In the genomic region with DNA sequence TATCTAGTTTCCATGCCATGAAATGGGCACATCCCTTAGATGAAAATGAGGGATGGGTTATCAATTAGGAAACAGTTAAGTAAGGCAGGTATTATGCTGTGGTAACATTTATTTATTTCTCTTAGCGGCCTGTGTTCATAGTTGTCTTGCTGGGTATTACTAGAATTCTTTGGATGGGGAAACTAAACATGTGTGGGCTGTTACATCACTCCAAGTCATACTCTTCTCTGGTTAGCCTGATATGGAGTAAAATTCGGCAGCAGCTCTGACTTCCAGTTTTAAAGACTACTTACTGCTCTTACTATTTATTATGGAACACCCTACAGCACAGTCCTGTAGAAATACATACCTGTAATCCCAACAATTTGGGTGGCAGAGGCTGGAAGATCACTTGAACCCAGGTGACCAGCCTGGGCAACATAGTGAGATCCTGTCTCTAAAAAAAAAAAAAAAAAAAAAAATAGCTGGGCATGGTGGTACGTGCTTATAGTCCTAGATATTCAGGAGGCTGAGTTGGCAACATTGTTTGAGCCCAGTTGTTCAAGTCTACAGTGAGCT, we compare ENCODE assay signal across 23 cellular contexts. TPM values are rescaled to one million over a fixed set of nuclear protein-coding genes. Genes with fewer than 3 reads are reported as not detected.
DNase-seq lines count a peak whose midpoint lies in the region; ATAC-seq and TF ChIP-seq lines count a peak whose summit lies in the region.
"Had no signal": no experiment of that assay in that cellular context is flagged by ENCODE, and none has a peak within 500 bp of the region (broad histone marks: within the 10 kb centered on the region; RNA-seq: fewer than 3 reads in every experiment).

No MANE protein-coding gene starts in this region.

- H2AFZ ChIP-seq in mesenchymal stem cell (ENCODE audit: low read depth, low read length): no peak overlapping the region
- H2AFZ ChIP-seq: PC-9 had no signal

- no peak overlapping the region for H2BK12ac ChIP-seq in mesenchymal stem cell (ENCODE audit: low read length in 2 of 2)

- intact Hi-C loops in transverse colon (cut with DNase I; ENCODE audit: low total_unique reads): no loop called here

- no peak overlapping the region for H2BK5ac ChIP-seq in mesenchymal stem cell (ENCODE audit: low read depth, low read length, poor library complexity, severe bottlenecking)

- H3K18ac ChIP-seq in mesenchymal stem cell (ENCODE audit: low read depth in 1 of 2, low read length in 2 of 2): no peak overlapping the region

- no peak overlapping the region for H3K23ac ChIP-seq in mesenchymal stem cell (ENCODE audit: low read length in 2 of 2)

- no peak overlapping the region for H4K91ac ChIP-seq in mesenchymal stem cell (ENCODE audit: low read length)

- H2AK5ac ChIP-seq in mesenchymal stem cell (ENCODE audit: low read length, severe bottlenecking): no peak overlapping the region

- DNase-seq in AG09309 (ENCODE audit: low read depth) (peak; percentile 43), amniotic epithelial cell (ENCODE audit: low read depth) (peak; percentile 84), fibroblast of the aortic adventitia (ENCODE audit: low read depth) (peak; percentile 77), mesenchymal stem cell (peak; percentile 33), transverse colon (no peak), NCI-H2107 treated with DMSO at 0.1 percent for 48 hours (lab: John Stamatoyannopoulos, UW; ENCODE audit: unreplicated experiment) (no peak), GM10266 (ENCODE audit: extremely low spot score) (no peak)
- DNase-seq: activated CD8-positive, alpha-beta memory T cell treated with anti-CD3 and anti-CD28 coated beads, Interleukin-2, amount 50 U/mL, for 48 hours; activated naive CD8-positive, alpha-beta T cell treated with anti-CD3 and anti-CD28 coated beads, Interleukin-2, amount 50 U/mL, for 24 hours; CD4-positive, CD25-positive, alpha-beta regulatory T cell; DMS153; effector CD4-positive, alpha-beta T cell; mammary epithelial cell; MM.1S; NCI-H187 treated with DMSO at 0.1 percent for 48 hours; NCI-H226; NCI-H774; PC-9; T-helper 2 cell had no signal

- TF ChIP-seq EP300 in transverse colon (IDR thresholded peaks at IDR 0.05; ENCODE audit: low read depth): no peak

- H3K79me1 ChIP-seq in mesenchymal stem cell (replicated peaks; ENCODE audit: low read length, poor library complexity, severe bottlenecking): no peaks in the 10 kb centered on the region

- in situ Hi-C loops in transverse colon (cut with MboI; ENCODE audit: low pct_ligation_motif_present in 1 of 4, low pct_unique_long_range_greater_than_20kb in 1 of 4, low sequenced_read_pairs in 3 of 4): no loop called here

- H4K8ac ChIP-seq in mesenchymal stem cell (ENCODE audit: low read length): no peak overlapping the region

- H3K4me1 ChIP-seq in mesenchymal stem cell (ENCODE audit: control insufficient read depth, insufficient read depth, low read depth, low read length) (no peaks in the 10 kb centered on the region), transverse colon (no peaks in the 10 kb centered on the region)

- H3K4ac ChIP-seq in mesenchymal stem cell (ENCODE audit: low read depth in 1 of 2, low read length in 2 of 2): peak overlapping the region in 1 of 2 experiments; percentile 21

- no peak overlapping the region for H2BK15ac ChIP-seq in mesenchymal stem cell (ENCODE audit: low read depth, poor library complexity, severe bottlenecking)

- ATAC-seq in GM21619 (IDR thresholded peaks at IDR 0.05; ENCODE audit: unreplicated experiment): no peak
- ATAC-seq: activated naive CD8-positive, alpha-beta T cell treated with anti-CD3 and anti-CD28 coated beads, Interleukin-2, amount 50 U/mL, for 24 hours; esophagus mucosa had no signal

- 69% methylated on average over 2 of the region's 3 CpGs for WGBS in mesenchymal stem cell
- 72 to 74% methylated on average over 3 of the region's 3 CpGs for WGBS in transverse colon (ENCODE audit: low coverage in 1 of 2), 2 donors

- H3K9me3 ChIP-seq in mesenchymal stem cell (ENCODE audit: control insufficient read depth, low read length) (no peaks in the 10 kb centered on the region), transverse colon (no peaks in the 10 kb centered on the region)

- H3K4me3 ChIP-seq in AG09309 (ENCODE audit: control insufficient read depth, low read depth, low read length) (no peak overlapping the region), fibroblast of the aortic adventitia (ENCODE audit: low read depth, low read length) (no peak overlapping the region), mesenchymal stem cell (ENCODE audit: insufficient read depth in 1 of 2, low read depth in 1 of 2, low read length in 2 of 2) (peak overlapping the region in 1 of 2 experiments; percentile 12), transverse colon (no peak overlapping the region)
- H3K4me3 ChIP-seq: cardiac muscle cell, PC-9 had no signal

- no peak for TF ChIP-seq CTCF in AG09309 (IDR thresholded peaks at IDR 0.05; ENCODE audit: control insufficient read depth, insufficient read depth, low read depth, low read length, missing control alignments)
- no peak for TF ChIP-seq CTCF in fibroblast of the aortic adventitia (IDR thresholded peaks at IDR 0.05; ENCODE audit: insufficient read depth, low read length)
- no peak for TF ChIP-seq CTCF in transverse colon (IDR thresholded peaks at IDR 0.05)
- TF ChIP-seq CTCF in GM10266 (IDR thresholded peaks at IDR 0.05; ENCODE audit: control insufficient read depth, insufficient read depth, low read depth, missing control alignments): no peak

- no peaks in the 10 kb centered on the region for H3K27me3 ChIP-seq in mesenchymal stem cell (ENCODE audit: control insufficient read depth in 1 of 2, insufficient read depth in 1 of 2, low read length in 2 of 2)
- no peaks in the 10 kb centered on the region for H3K27me3 ChIP-seq in transverse colon
- H3K27me3 ChIP-seq: cardiac muscle cell had no signal

- no peak overlapping the region for H3K4me2 ChIP-seq in mesenchymal stem cell (ENCODE audit: low read length, poor library complexity, severe bottlenecking)
- H3K4me2 ChIP-seq: PC-9 had no signal

- no peak for TF ChIP-seq POLR2A in transverse colon (IDR thresholded peaks at IDR 0.05)

- H3K36me3 ChIP-seq in mesenchymal stem cell (ENCODE audit: control insufficient read depth in 1 of 2, insufficient read depth in 2 of 2, low read depth in 1 of 2, low read length in 2 of 2): no peaks in the 10 kb centered on the region
- H3K36me3 ChIP-seq in transverse colon: no peaks in the 10 kb centered on the region
- H3K36me3 ChIP-seq: cardiac muscle cell had no signal

- H3K27ac ChIP-seq in mesenchymal stem cell (ENCODE audit: low read length, poor library complexity, severe bottlenecking) (no peak overlapping the region), transverse colon (no peak overlapping the region)
- H3K27ac ChIP-seq: cardiac muscle cell, PC-9, VCaP had no signal

- H3K14ac ChIP-seq in mesenchymal stem cell (ENCODE audit: low read length in 2 of 2): no peak overlapping the region

- H3K9ac ChIP-seq in mesenchymal stem cell (ENCODE audit: low read length): peak overlapping the region; percentile 54

- H2BK120ac ChIP-seq in mesenchymal stem cell (ENCODE audit: low read depth, low read length): no peak overlapping the region

RNA-seq across cellular contexts. Expression of gene RASGRP3, which starts 33.1 kb away (rescaled TPM):
- total RNA-seq in fibroblast of the aortic adventitia (ENCODE audit: low replicate concordance): 5.9 and 7.8 TPM in 2 replicates
- polyA plus RNA-seq in mesenchymal stem cell (2013, experiment 1 of 2): 31.4 TPM
- 29.3 TPM for polyA plus RNA-seq in mesenchymal stem cell (2013, experiment 2 of 2)
- total RNA-seq in transverse colon: 10 to 100 TPM in 1 of 4 donors, 1 to 10 TPM in 2, not detected in 1; 3.4 to 16.5 (median 4.8) TPM

Comparison
In these comparisons a context has a peak if more than half of its experiments do, and no peak if none do; other contexts are left out.
1. DNase-seq: peak in AG09309 (single experiment), amniotic epithelial cell (single experiment), fibroblast of the aortic adventitia (single experiment) and mesenchymal stem cell (single experiment); none in transverse colon (single experiment), NCI-H2107 treated with DMSO at 0.1 percent for 48 hours (single experiment) and GM10266 (single experiment).